In the genomic region with DNA sequence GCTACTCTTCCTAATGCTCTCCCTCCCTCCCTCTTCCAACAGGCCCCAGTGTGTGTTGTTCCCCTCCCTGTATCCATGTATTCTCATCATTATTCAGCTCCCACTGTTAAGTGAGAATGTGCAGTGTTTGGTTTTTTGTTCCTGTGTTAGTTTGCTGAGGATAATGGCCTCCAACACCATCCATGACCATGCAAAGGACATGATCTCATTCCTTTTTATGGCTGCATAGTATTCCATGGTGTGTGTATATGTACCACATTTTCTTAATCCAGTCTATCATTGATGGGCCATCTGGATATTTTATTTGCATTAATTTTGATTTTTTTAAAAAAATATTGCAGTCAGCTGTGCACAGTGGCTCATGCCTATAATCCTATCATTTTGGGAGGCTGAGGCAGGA, we compare ENCODE assay signal across 9 cellular contexts. TPM values are rescaled to one million over a fixed set of nuclear protein-coding genes. Genes with fewer than 3 reads are reported as not detected.
"Had no signal": no experiment of that assay in that cellular context is flagged by ENCODE, and none has a peak within 500 bp of the region (broad histone marks: within the 10 kb centered on the region; RNA-seq: fewer than 3 reads in every experiment).

No MANE protein-coding gene starts in this region.

- H3K4me1 ChIP-seq: HAP-1 had no signal

- H3K4me3 ChIP-seq: GM23248, HAP-1 had no signal

- ATAC-seq: HCT116 had no signal

- H3K27ac ChIP-seq: GM23248 had no signal

- H3K9ac ChIP-seq: GM23248 had no signal

- H2AFZ ChIP-seq: GM23248 had no signal

- H3K36me3 ChIP-seq: HAP-1 had no signal

- H3K9me3 ChIP-seq: HAP-1 had no signal

- FAIRE-seq: HTR-8/SVneo had no signal

- DNase-seq: GM23248, GOT3, H7, IMR-90 had no signal

RNA-seq across cellular contexts. Expression of a gene that starts 15.8 kb away (rescaled TPM):
- total RNA-seq: GM23248, H4, H7, HT-29, IMR-90 had no signal
- polyA plus RNA-seq: GM23248, IMR-90 had no signal
